ENCODE assay signal across 8 cellular contexts in the genomic region with DNA sequence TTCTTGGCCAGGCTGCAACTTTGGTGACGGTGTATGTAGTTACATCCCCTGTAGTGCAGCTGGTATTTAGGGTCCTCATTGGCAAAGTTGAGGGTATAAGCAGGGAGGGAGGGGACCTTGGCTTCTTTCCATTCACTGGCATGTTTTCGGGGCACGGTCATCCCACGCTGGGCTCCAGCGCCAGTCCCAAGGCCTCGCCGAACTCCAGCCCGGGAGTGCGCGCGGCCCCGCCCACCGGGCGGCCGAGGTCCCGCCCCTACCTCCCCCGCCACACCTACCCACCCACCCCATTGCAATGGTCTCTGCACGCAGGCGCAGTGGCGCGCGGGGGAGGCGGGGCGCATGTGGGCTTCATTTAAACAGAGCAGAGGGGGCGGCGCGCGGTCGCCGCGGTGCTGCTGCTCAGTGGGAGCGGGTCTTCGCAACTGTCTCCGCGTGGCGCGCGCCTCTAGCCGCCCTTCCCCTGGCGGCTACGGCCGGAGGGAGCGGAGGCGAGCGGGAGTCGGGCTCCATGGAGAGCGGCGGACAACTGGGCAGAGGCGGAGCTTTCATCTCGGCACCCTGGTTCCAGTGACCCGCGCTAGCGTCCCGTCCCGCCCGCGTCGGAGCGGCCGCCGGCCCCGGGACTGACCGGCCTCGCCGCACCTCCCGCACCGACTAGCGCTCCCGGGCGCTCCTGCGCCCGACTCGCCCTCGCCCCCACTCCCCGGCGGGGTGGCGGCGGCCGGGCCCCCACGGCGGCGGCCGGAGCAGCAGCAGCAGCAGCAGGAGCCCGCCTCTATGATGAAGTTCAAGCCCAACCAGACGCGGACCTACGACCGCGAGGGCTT. TPM values are rescaled to one million over a fixed set of nuclear protein-coding genes. Genes with fewer than 3 reads are reported as not detected.
DNase-seq lines count a peak whose midpoint lies in the region; ATAC-seq, FAIRE-seq and TF ChIP-seq lines count a peak whose summit lies in the region.
"Not testable (repeated sequence)": the region's sequence is repeated elsewhere in the genome, so short reads cannot be mapped to it uniquely, and the experiment has no call there.

TSS of gene NUDT4 (plus strand) at position 383 of the 830 bp plus-strand sequence. CDS start at position 781, 398 bp downstream.

- H3K36me3 ChIP-seq in adipocyte (ENCODE audit: control insufficient read depth, insufficient read depth, low read length, severe bottlenecking) = not testable (repeated sequence)

- H3K4me1 ChIP-seq in adipocyte (ENCODE audit: control insufficient read depth, insufficient read depth, low read length) = peaks cover 61% of the 10 kb centered on the region

- H3K9ac ChIP-seq in adipocyte (ENCODE audit: low read length) = peak within 1 kb of the TSS; percentile 96

- peak within 1 kb of the TSS; percentile 99 for H3K4me3 ChIP-seq in adipocyte (ENCODE audit: low read length)

- peak; percentile 100 for FAIRE-seq in GM12892 (lab: Jason Lieb, UNC)

- CTCF ChIA-PET in T-cell (lab: Charles Lee) = not testable (repeated sequence)

- H3K9me3 ChIP-seq in adipocyte (ENCODE audit: control insufficient read depth, low read length) = not testable (repeated sequence)

- peak; percentile 68 for ATAC-seq in HG02852 (IDR thresholded peaks at IDR 0.05; ENCODE audit: unreplicated experiment)
- peak; percentile 86 to 91 (median 87) for ATAC-seq in T-cell (replicated peaks in 1 of 4)

- POLR2A ChIA-PET in T-cell (lab: Charles Lee) = interaction anchor here in 1 of 2 donors (0.8 kb wide), 1 partner anchor 34 kb away, joined by 3 read pairs; no protein-coding TSS in a partner anchor

- TF ChIP-seq CTCF in type B pancreatic cell (conservative IDR thresholded peaks at IDR 0.05) = peak; percentile 42

- H3K4me1 Mint-ChIP-seq in T-cell (peaks cover 37 to 47% (median 38%) of the 10 kb centered on the region in 3 donors), type B pancreatic cell (ENCODE audit: unreplicated experiment) (peaks cover 45% of the 10 kb centered on the region)

- peak; percentile 86 for DNase-seq in GM12892 (ENCODE audit: insufficient read length)
- peak; percentile 94 for DNase-seq in NCI-H146 (lab: John Stamatoyannopoulos, UW)
- DNase-seq in T-cell = peak; percentile 92 to 99 (median 96)
- peak; percentile 97 for DNase-seq in adipocyte (ENCODE audit: low read depth)
- DNase-seq in cardiac septum (ENCODE audit: low spot score) = peak; percentile 99
- DNase-seq in posterior cingulate gyrus = peak; percentile 91 to 99 (median 96)
- DNase-seq in type B pancreatic cell (ENCODE audit: extremely low spot score, unreplicated experiment) = peak; percentile 98

- H3K4me3 Mint-ChIP-seq in T-cell (peak within 1 kb of the TSS; percentile 100), type B pancreatic cell (peak within 1 kb of the TSS; percentile 99)

- not testable (repeated sequence) for H3K27me3 Mint-ChIP-seq in T-cell, type B pancreatic cell

- intact Hi-C loops in cardiac septum (cut with DNase I) = loop anchor here (5.0 kb wide), 4 partner anchors 75 to 350 kb away; no protein-coding TSS in a partner anchor
- intact Hi-C loops in posterior cingulate gyrus (cut with DNase I) = not testable (repeated sequence)

- H3K9me3 Mint-ChIP-seq in T-cell, type B pancreatic cell: not testable (repeated sequence)

- H3K27ac Mint-ChIP-seq in T-cell (peak within 1 kb of the TSS; percentile 99 to 100), type B pancreatic cell (peak within 1 kb of the TSS; percentile 95)

- peak; percentile 81 for TF ChIP-seq POLR2A in GM12892 (IDR thresholded peaks at IDR 0.05; ENCODE audit: low read depth, low read length)

- not testable (repeated sequence) for H3K36me3 Mint-ChIP-seq in T-cell, type B pancreatic cell

- not testable (repeated sequence) for H3K27me3 ChIP-seq in adipocyte (replicated peaks; ENCODE audit: control insufficient read depth, insufficient read depth, low read length)

RNA-seq across cellular contexts. Expression of gene NUDT4, which starts in this region (rescaled TPM):
- 84.4 TPM for polyA plus RNA-seq in GM12892 (2012; ENCODE audit: missing spikeins)
- total RNA-seq in T-cell (10 to 100 TPM; 40.7 to 85.2 (median 46.0) TPM), cardiac septum (116 TPM), type B pancreatic cell (ENCODE audit: low replicate concordance) (89.8 and 172 TPM in 2 replicates)

Comparison
In these comparisons a context has a peak if more than half of its experiments do, and no peak if none do; other contexts are left out.
1. Peak in every context shown above with its lines: DNase-seq, ATAC-seq and H3K4me3 ChIP-seq.